1 cellular context compared by ENCODE assay signal in the genomic region with DNA sequence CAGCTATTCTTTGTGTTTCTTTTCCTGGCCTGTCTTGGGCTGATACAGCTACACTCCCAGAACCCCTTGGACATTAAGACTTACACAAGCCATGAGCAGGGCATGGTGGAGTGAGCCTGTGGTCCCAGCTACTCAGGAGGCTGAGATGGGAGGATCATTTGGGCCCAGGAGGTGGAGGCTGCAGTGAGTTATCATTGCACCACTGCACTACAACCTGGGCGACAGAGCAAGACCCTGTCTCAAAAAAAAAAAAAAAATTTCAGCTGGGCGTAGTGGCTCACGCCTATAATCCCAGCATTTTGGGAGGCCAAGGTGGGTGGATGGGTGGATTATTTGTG.
A peak's percentile ranks its signal among the peaks of the same experiment; 100 is the strongest.
TF ChIP-seq lines count a peak whose summit lies in the region.

No MANE protein-coding gene starts in this region.

TF ChIP-seq in HepG2, 621 proteins besides CTCF, POLR2A, EP300 and RAD21:
- TF ChIP-seq, protein P1, sequence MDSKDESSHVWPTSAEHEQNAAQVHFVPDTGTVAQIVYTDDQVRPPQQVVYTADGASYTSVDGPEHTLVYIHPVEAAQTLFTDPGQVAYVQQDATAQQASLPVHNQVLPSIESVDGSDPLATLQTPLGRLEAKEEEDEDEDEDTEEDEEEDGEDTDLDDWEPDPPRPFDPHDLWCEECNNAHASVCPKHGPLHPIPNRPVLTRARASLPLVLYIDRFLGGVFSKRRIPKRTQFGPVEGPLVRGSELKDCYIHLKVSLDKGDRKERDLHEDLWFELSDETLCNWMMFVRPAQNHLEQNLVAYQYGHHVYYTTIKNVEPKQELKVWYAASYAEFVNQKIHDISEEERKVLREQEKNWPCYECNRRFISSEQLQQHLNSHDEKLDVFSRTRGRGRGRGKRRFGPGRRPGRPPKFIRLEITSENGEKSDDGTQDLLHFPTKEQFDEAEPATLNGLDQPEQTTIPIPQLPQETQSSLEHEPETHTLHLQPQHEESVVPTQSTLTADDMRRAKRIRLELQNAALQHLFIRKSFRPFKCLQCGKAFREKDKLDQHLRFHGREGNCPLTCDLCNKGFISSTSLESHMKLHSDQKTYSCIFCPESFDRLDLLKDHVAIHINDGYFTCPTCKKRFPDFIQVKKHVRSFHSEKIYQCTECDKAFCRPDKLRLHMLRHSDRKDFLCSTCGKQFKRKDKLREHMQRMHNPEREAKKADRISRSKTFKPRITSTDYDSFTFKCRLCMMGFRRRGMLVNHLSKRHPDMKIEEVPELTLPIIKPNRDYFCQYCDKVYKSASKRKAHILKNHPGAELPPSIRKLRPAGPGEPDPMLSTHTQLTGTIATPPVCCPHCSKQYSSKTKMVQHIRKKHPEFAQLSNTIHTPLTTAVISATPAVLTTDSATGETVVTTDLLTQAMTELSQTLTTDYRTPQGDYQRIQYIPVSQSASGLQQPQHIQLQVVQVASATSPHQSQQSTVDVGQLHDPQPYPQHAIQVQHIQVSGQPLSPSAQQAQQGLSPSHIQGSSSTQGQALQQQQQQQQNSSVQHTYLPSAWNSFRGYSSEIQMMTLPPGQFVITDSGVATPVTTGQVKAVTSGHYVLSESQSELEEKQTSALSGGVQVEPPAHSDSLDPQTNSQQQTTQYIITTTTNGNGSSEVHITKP (CRISPR knock-in tag; IDR thresholded peaks at IDR 0.05; ENCODE audit: low read depth), result no peak
- TF ChIP-seq, protein P2, sequence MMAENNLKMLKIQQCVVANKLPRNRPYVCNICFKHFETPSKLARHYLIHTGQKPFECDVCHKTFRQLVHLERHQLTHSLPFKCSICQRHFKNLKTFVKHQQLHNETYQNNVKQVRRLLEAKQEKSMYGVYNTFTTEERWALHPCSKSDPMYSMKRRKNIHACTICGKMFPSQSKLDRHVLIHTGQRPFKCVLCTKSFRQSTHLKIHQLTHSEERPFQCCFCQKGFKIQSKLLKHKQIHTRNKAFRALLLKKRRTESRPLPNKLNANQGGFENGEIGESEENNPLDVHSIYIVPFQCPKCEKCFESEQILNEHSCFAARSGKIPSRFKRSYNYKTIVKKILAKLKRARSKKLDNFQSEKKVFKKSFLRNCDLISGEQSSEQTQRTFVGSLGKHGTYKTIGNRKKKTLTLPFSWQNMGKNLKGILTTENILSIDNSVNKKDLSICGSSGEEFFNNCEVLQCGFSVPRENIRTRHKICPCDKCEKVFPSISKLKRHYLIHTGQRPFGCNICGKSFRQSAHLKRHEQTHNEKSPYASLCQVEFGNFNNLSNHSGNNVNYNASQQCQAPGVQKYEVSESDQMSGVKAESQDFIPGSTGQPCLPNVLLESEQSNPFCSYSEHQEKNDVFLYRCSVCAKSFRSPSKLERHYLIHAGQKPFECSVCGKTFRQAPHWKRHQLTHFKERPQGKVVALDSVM (CRISPR knock-in tag; IDR thresholded peaks at IDR 0.05), result peak; percentile 93
- TF ChIP-seq, protein P3, sequence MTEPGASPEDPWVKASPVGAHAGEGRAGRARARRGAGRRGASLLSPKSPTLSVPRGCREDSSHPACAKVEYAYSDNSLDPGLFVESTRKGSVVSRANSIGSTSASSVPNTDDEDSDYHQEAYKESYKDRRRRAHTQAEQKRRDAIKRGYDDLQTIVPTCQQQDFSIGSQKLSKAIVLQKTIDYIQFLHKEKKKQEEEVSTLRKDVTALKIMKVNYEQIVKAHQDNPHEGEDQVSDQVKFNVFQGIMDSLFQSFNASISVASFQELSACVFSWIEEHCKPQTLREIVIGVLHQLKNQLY (CRISPR knock-in tag; IDR thresholded peaks at IDR 0.05), result no peak
